8 cellular contexts compared by ENCODE assay signal in the genomic region with DNA sequence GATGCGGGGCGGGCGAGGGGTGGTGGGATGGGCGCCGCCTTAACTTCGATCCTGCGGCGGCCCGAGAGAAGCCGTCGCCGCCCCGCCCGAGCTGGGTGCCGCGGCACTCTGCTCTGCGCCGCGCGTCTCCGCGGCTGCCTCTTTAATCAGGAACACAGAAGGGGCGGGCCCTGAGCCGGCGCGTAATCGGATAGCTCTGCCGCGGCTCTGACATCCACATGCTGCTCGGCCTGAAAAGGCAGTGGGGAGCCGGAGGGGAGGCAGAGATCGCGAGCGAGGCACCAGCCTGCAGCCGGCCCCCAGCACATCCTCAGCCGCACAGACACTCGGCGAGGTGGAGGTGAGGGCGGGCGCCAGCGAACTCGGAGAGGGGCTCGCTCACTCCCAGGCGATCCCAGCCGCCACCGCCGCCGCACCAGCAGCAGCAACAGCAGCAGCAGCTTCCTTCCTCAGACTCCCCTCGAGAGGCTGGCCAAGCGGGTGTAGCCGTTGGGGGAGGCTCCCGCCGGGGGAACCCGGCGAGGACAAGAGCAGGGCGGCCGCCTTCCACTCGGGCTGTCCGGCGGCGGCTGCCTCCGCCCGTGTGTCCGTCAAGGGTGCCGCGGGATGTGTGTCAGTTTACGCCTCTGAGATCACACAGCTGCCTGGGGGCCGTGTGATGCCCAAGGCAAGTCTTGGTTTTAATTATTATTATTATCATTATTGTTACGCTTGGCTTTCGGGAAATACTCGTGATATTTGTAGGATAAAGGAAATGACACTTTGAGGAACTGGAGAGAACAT. TPM values are rescaled to one million over a fixed set of nuclear protein-coding genes. Genes with fewer than 3 reads are reported as not detected.
DNase-seq lines count a peak whose midpoint lies in the region; ATAC-seq and TF ChIP-seq lines count a peak whose summit lies in the region.

A gene with protein sequence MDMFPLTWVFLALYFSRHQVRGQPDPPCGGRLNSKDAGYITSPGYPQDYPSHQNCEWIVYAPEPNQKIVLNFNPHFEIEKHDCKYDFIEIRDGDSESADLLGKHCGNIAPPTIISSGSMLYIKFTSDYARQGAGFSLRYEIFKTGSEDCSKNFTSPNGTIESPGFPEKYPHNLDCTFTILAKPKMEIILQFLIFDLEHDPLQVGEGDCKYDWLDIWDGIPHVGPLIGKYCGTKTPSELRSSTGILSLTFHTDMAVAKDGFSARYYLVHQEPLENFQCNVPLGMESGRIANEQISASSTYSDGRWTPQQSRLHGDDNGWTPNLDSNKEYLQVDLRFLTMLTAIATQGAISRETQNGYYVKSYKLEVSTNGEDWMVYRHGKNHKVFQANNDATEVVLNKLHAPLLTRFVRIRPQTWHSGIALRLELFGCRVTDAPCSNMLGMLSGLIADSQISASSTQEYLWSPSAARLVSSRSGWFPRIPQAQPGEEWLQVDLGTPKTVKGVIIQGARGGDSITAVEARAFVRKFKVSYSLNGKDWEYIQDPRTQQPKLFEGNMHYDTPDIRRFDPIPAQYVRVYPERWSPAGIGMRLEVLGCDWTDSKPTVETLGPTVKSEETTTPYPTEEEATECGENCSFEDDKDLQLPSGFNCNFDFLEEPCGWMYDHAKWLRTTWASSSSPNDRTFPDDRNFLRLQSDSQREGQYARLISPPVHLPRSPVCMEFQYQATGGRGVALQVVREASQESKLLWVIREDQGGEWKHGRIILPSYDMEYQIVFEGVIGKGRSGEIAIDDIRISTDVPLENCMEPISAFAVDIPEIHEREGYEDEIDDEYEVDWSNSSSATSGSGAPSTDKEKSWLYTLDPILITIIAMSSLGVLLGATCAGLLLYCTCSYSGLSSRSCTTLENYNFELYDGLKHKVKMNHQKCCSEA (plus strand): TSS at position 263 of the 783 bp plus-strand sequence. CDS start 790 bp downstream, outside the sequence.

- no peak for TF ChIP-seq CTCF in AG04449 (IDR thresholded peaks at IDR 0.05; ENCODE audit: insufficient read depth, low read length, missing control alignments)

- H3K4me3 ChIP-seq in AG04449 (ENCODE audit: low read depth, low read length), result peak within 1 kb of the TSS; percentile 85

- ATAC-seq in GM18909 (IDR thresholded peaks at IDR 0.05; ENCODE audit: poor library complexity, unreplicated experiment) (peak; percentile 61), HG03135 (IDR thresholded peaks at IDR 0.05; ENCODE audit: unreplicated experiment) (peak; percentile 65), left lobe of liver (peak; percentile 80)

- DNase-seq in AG04449 (ENCODE audit: low read depth, low spot score), result no peak
- peak; percentile 64 for DNase-seq in NCI-H460 (ENCODE audit: extremely low read depth, low read depth)
- DNase-seq in activated CD4-positive, alpha-beta T cell treated with anti-CD3 and anti-CD28 coated beads for 48 hours, result peak; percentile 74
- DNase-seq in dermis microvascular lymphatic vessel endothelial cell (ENCODE audit: low read depth in 2 of 2), result peak; percentile 82 to 96
- DNase-seq in left lobe of liver (ENCODE audit: low spot score), result peak; percentile 66
- DNase-seq in stimulated activated CD4-positive, alpha-beta T cell treated with anti-CD3 and anti-CD28 coated beads, Interleukin-2, amount 100 ng/mL, for 4 hours (ENCODE audit: low read depth), result peak; percentile 24

- CTCF ChIA-PET in AG04449 (lab: Yijun Ruan, JAX), result interaction anchor here (1.2 to 3.5 kb wide), 10 partner anchors 20 to 1422 kb away, joined by 3 to 14 read pairs (median 5); no protein-coding TSS in a partner anchor

- POLR2A ChIA-PET in AG04449 (lab: Yijun Ruan, JAX), result interaction anchor here (0.6 to 4.9 kb wide), 27 partner anchors 12 to 1138 kb away, joined by 3 to 46 read pairs (median 4); no protein-coding TSS in a partner anchor

RNA-seq across cellular contexts. Expression of the gene that starts here (rescaled TPM):
- total RNA-seq in NCI-H460 (2014; rRNA removed; shearing (Covaris generic)), result 6.7 and 7.4 TPM in 2 replicates
- 0.98 and 2.4 TPM in 2 replicates for polyA plus RNA-seq in NCI-H460 (2014; cell fraction: nucleus; rRNA removed)
- total RNA-seq in dermis microvascular lymphatic vessel endothelial cell (160 and 244 TPM in 2 replicates), left lobe of liver (7.7 TPM)

Comparison
In these comparisons a context has a peak if more than half of its experiments do, and no peak if none do; other contexts are left out.
1. RNA of the gene that starts here (total RNA-seq): 160 to 244 TPM in dermis microvascular lymphatic vessel endothelial cell; 7.7 TPM in left lobe of liver (single experiment) and 6.7 to 7.4 TPM in NCI-H460; every median in the first group is over 10 times any median in the second.
2. Peak in every context shown above with its lines, with median percentiles within 50 percentile points of each other: ATAC-seq.